In genomic region chr4:41133619-41134018, GRCh38 we compare ENCODE assay signal across 17 cellular contexts.
DNase-seq lines count a peak whose midpoint lies in the region; ATAC-seq, FAIRE-seq and TF ChIP-seq lines count a peak whose summit lies in the region.
"Had no signal": no experiment of that assay in that cellular context is flagged by ENCODE, and none has a peak within 500 bp of the region (broad histone marks: within the 10 kb centered on the region; RNA-seq: fewer than 3 reads in every experiment).

No MANE protein-coding gene starts in this region.

- H3K27ac ChIP-seq in dorsolateral prefrontal cortex (peak overlapping the region in 34 of 59 donors; percentile 1 to 75 (median 42)), HepG2 (ENCODE audit: extremely low read length, insufficient read depth, low read length) (no peak overlapping the region), thyroid gland (peak overlapping the region; percentile 73 to 95 (median 91))
- H3K27ac ChIP-seq in CD8-positive, alpha-beta T cell (ENCODE audit: low read depth, low read length), result no peak overlapping the region

- H3K27me3 Mint-ChIP-seq in CD8-positive, alpha-beta T cell (ENCODE audit: low read depth), result peaks cover 6% of the 10 kb centered on the region

- H3K4me3 Mint-ChIP-seq in CD8-positive, alpha-beta T cell, result no peak overlapping the region
- H3K4me3 Mint-ChIP-seq: CD4-positive, alpha-beta T cell had no signal

- peak; percentile 45 for DNase-seq in NCI-H82 (lab: John Stamatoyannopoulos, UW)
- DNase-seq in NCI-H82 treated with DMSO at 0.1 percent for 48 hours (lab: John Stamatoyannopoulos, UW; ENCODE audit: unreplicated experiment), result no peak
- no peak for DNase-seq in dorsolateral prefrontal cortex
- no peak for DNase-seq in HepG2 (ENCODE audit: low spot score)
- peak in 1 of 2 donors; percentile 24 for DNase-seq in thyroid gland
- no peak for DNase-seq in activated CD4-positive, alpha-beta T cell treated with anti-CD3 and anti-CD28 coated beads, Interleukin-2, amount 50 U/mL, for 48 hours
- no peak for DNase-seq in CD8-positive, alpha-beta T cell
- DNase-seq in D721Med (ENCODE audit: insufficient read length, low spot score), result no peak
- DNase-seq: activated effector memory CD4-positive, alpha-beta T cell treated with anti-CD3 and anti-CD28 coated beads, Interleukin-2, amount 50 U/mL, for 16 hours; aorta; CD4-positive, alpha-beta T cell; GF-D8; GOT3; NCI-H2029 treated with DMSO at 0.1 percent for 48 hours; SIG-M5; stimulated activated naive CD4-positive, alpha-beta T cell treated with Interleukin-2 at 50 U/mL for 16 hours had no signal

- intact Hi-C loops in dorsolateral prefrontal cortex (cut with DNase I) (no loop called here), HepG2 (cut with micrococcal nuclease; ENCODE audit: unreplicated experiment) (loop anchor here (2.0 kb wide), 1 partner anchor 25 kb away; no protein-coding TSS in a partner anchor), thyroid gland (cut with DNase I) (no loop called here)
- intact Hi-C loops in CD8-positive, alpha-beta T cell (cut with DNase I, micrococcal nuclease), result no loop called here

- no peak for TF ChIP-seq CTCF in dorsolateral prefrontal cortex (IDR thresholded peaks at IDR 0.05 in 54 of 56, conservative IDR thresholded peaks at IDR 0.05 in 2 of 56; ENCODE audit: low read depth in 1 of 56, partially characterized antibody in 56 of 56)
- TF ChIP-seq CTCF in HepG2 (CRISPR knock-in tag; IDR thresholded peaks at IDR 0.05), result no peak
- no peak for TF ChIP-seq CTCF in thyroid gland (IDR thresholded peaks at IDR 0.05)
- TF ChIP-seq CTCF in CD8-positive, alpha-beta T cell (IDR thresholded peaks at IDR 0.05), result no peak
- TF ChIP-seq CTCF in D721Med (IDR thresholded peaks at IDR 0.05; ENCODE audit: insufficient read depth, missing control alignments), result no peak

- no peaks in the 10 kb centered on the region for H3K9me3 Mint-ChIP-seq in CD8-positive, alpha-beta T cell
- H3K9me3 Mint-ChIP-seq: CD4-positive, alpha-beta T cell had no signal

- H3K4me2 ChIP-seq in HepG2 (ENCODE audit: low read depth, low read length), result 0 out of 2 replicates have a peak overlapping the region, but pooled peaks have one; percentile 18

- POLR2A ChIA-PET in HepG2 (lab: Yijun Ruan, JAX), result interaction anchor here (2.0 kb wide), 2 partner anchors 10 to 83 kb away, joined by 6 to 7 read pairs; no protein-coding TSS in a partner anchor
- POLR2A ChIA-PET in CD8-positive, alpha-beta T cell (lab: Charles Lee), result no interaction called here

- TF ChIP-seq EP300 in HepG2 (IDR thresholded peaks at IDR 0.05; ENCODE audit: low read depth in 2 of 2, low read length in 2 of 2), result no peak
- no peak for TF ChIP-seq EP300 in HepG2 (CRISPR knock-in tag; IDR thresholded peaks at IDR 0.05; ENCODE audit: borderline replicate concordance)

- no peaks in the 10 kb centered on the region for H3K27me3 ChIP-seq in dorsolateral prefrontal cortex
- H3K27me3 ChIP-seq in HepG2 (ENCODE audit: control insufficient read depth in 1 of 2, insufficient read depth in 2 of 2, low read length in 2 of 2), result no peaks in the 10 kb centered on the region
- H3K27me3 ChIP-seq in thyroid gland, result no peaks in the 10 kb centered on the region
- H3K27me3 ChIP-seq in CD8-positive, alpha-beta T cell (ENCODE audit: insufficient read depth, low read length), result no peaks in the 10 kb centered on the region

- no TSS peak for BruUV-seq in HepG2 (replicated peaks; lab: Mats Ljungman, UMichigan)

- H3K27ac Mint-ChIP-seq in CD8-positive, alpha-beta T cell, result no peak overlapping the region
- H3K27ac Mint-ChIP-seq: CD4-positive, alpha-beta T cell had no signal

- H3K4me3 ChIP-seq in dorsolateral prefrontal cortex (no peak overlapping the region), HepG2 (replicated peaks in 1 of 3; ENCODE audit: insufficient read depth in 1 of 3, low read depth in 2 of 3, low read length in 3 of 3) (no peak overlapping the region), thyroid gland (replicated peaks in 1 of 3) (no peak overlapping the region)
- H3K4me3 ChIP-seq in CD8-positive, alpha-beta T cell (ENCODE audit: low read depth, low read length), result no peak overlapping the region

- no peak for ATAC-seq in HepG2
- ATAC-seq in CD8-positive, alpha-beta T cell, result no peak

- TF ChIP-seq POLR2A in HepG2 (IDR thresholded peaks at IDR 0.05; ENCODE audit: insufficient read depth in 1 of 2, low read depth in 2 of 2, low read length in 2 of 2), result no peak
- TF ChIP-seq POLR2A in thyroid gland (IDR thresholded peaks at IDR 0.05), result no peak

- FAIRE-seq in HepG2 (lab: Jason Lieb, UNC) (peak; percentile 26), D721Med (lab: Jason Lieb, UNC) (no peak)
- FAIRE-seq: TTC549 had no signal

- no peaks in the 10 kb centered on the region for H4K20me1 ChIP-seq in HepG2 (ENCODE audit: insufficient read depth, low read length)

- no peak for TF ChIP-seq RAD21 in HepG2 (CRISPR knock-in tag; IDR thresholded peaks at IDR 0.05)

- H3K9me3 ChIP-seq in HepG2 (ENCODE audit: low read length), result no peaks in the 10 kb centered on the region
- no peaks in the 10 kb centered on the region for H3K9me3 ChIP-seq in thyroid gland
- H3K9me3 ChIP-seq in CD8-positive, alpha-beta T cell (ENCODE audit: low read length), result no peaks in the 10 kb centered on the region

- H3K4me1 ChIP-seq in HepG2 (ENCODE audit: insufficient read depth, low read length) (peaks cover 74% of the 10 kb centered on the region), thyroid gland (peaks cover 76 to 85% of the 10 kb centered on the region in 2 donors)
- no peaks in the 10 kb centered on the region for H3K4me1 ChIP-seq in CD8-positive, alpha-beta T cell (ENCODE audit: insufficient read depth, low read length)

- CTCF ChIA-PET in HepG2 (lab: Yijun Ruan, JAX; ENCODE audit: low intra/inter-chr PET ratio, low total read pairs), result no interaction called here
- CTCF ChIA-PET in CD8-positive, alpha-beta T cell (lab: Charles Lee), result no interaction called here

- H3K9ac ChIP-seq in HepG2 (ENCODE audit: insufficient read depth, low read depth, low read length), result no peak overlapping the region

- H3K4me1 Mint-ChIP-seq in CD8-positive, alpha-beta T cell (ENCODE audit: low read depth), result no peaks in the 10 kb centered on the region

- H3K36me3 ChIP-seq in HepG2 (replicated peaks in 1 of 2; ENCODE audit: control insufficient read depth in 1 of 2, insufficient read depth in 2 of 2, low read length in 2 of 2), result no peaks in the 10 kb centered on the region
- H3K36me3 ChIP-seq in thyroid gland, result no peaks in the 10 kb centered on the region
- H3K36me3 ChIP-seq in CD8-positive, alpha-beta T cell (ENCODE audit: insufficient read depth, low read length), result no peaks in the 10 kb centered on the region

- H3K36me3 Mint-ChIP-seq in CD8-positive, alpha-beta T cell, result no peaks in the 10 kb centered on the region

- in situ Hi-C loops in HepG2 (cut with HindIII; ENCODE audit: extremely low pct_ligation_motif_present, low pct_unique_long_range_greater_than_20kb), result no loop called here

- peaks cover 2% of the 10 kb centered on the region for H3K79me2 ChIP-seq in HepG2 (ENCODE audit: insufficient read depth, low read length)

- no peak overlapping the region for H2AFZ ChIP-seq in HepG2 (ENCODE audit: low read length)

TF ChIP-seq in HepG2, 621 proteins besides CTCF, POLR2A, EP300 and RAD21 (continues in another document):
- no peak for TF ChIP-seq ARID5B (CRISPR knock-in tag; IDR thresholded peaks at IDR 0.05)

Comparison
In these comparisons a context has a peak if more than half of its experiments do, and no peak if none do; other contexts are left out.
1. H3K27ac ChIP-seq: peak in dorsolateral prefrontal cortex (34 of 59) and thyroid gland (3 of 3); none in HepG2 (single experiment) and CD8-positive, alpha-beta T cell (single experiment).